ENCODE assay signal across 23 cellular contexts in the genomic region with DNA sequence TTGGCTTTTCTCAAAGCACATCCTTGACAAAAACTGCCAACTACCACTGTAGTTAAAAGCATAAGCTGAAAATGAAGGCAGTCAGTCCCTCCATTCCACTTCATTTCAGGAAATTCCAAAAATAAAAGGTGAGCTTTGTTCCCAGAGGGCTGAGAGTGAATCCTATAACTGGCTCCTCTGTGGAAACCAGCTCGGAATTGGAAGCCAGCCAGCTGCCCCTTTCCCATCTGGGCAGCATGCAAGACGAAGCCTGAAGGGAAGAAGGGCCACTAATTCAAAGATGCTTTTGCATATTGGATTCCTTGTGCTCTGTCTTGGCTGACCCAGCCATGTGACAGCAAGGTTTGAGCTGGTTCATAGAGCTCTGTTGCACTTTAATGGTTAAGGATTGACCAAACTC.
DNase-seq lines count a peak whose midpoint lies in the region; ATAC-seq, FAIRE-seq and TF ChIP-seq lines count a peak whose summit lies in the region.
"Had no signal": no experiment of that assay in that cellular context is flagged by ENCODE, and none has a peak within 500 bp of the region (broad histone marks: within the 10 kb centered on the region; RNA-seq: fewer than 3 reads in every experiment).

No MANE protein-coding gene starts in this region.

- no peak for TF ChIP-seq CTCF in bronchial epithelial cell (IDR thresholded peaks at IDR 0.05; ENCODE audit: insufficient read depth, low read length, severe bottlenecking)

- no peaks in the 10 kb centered on the region for H3K27me3 ChIP-seq in bronchial epithelial cell (ENCODE audit: control insufficient read depth, insufficient read depth, low read length)

- peak; percentile 75 for FAIRE-seq in bronchial epithelial cell (lab: Jason Lieb, UNC)
- FAIRE-seq: D721Med, G401.6 had no signal

- no peaks in the 10 kb centered on the region for H3K36me3 ChIP-seq in bronchial epithelial cell (ENCODE audit: control insufficient read depth, insufficient read depth, low read length)
- H3K36me3 ChIP-seq: HAP-1 had no signal

- DNase-seq in DMS 273 (lab: John Stamatoyannopoulos, UW; ENCODE audit: unreplicated experiment) (peak; percentile 75), DMS 273 treated with DMSO at 0.1 percent for 48 hours (lab: John Stamatoyannopoulos, UW) (no peak), NCI-H524 treated with DMSO at 0.1 percent for 48 hours (lab: John Stamatoyannopoulos, UW) (peak; percentile 20), bronchial epithelial cell (ENCODE audit: low read depth) (no peak), T-helper 2 cell (no peak)
- no peak for DNase-seq in activated T-cell treated with anti-CD3 and anti-CD28 coated beads, Interleukin-2, amount 50 U/mL, for 1 hour
- DNase-seq: IMR-90, Karpas-422, NCI-H1092 treated with DMSO at 0.1 percent for 48 hours, NCI-H1436, NCI-H187, NCI-H2081 treated with DMSO at 0.1 percent for 48 hours, NCI-H510A, NCI-H774, SHP77 had no signal

- ATAC-seq in HG03432 (IDR thresholded peaks at IDR 0.05; ENCODE audit: unreplicated experiment) (peak; percentile 14), HG03354 (IDR thresholded peaks at IDR 0.05; ENCODE audit: poor library complexity, severe bottlenecking, unreplicated experiment) (no peak)
- ATAC-seq: GM23338, Panc1 had no signal

- no peak overlapping the region for H3K4me3 ChIP-seq in bronchial epithelial cell (ENCODE audit: low read depth, low read length)
- H3K4me3 ChIP-seq: GM23338, HAP-1, SK-N-MC had no signal

Comparison
In these comparisons a context has a peak if more than half of its experiments do, and no peak if none do; other contexts are left out.
1. DNase-seq: peak in DMS 273 (single experiment) and NCI-H524 treated with DMSO at 0.1 percent for 48 hours (single experiment); none in DMS 273 treated with DMSO at 0.1 percent for 48 hours (single experiment), bronchial epithelial cell (single experiment), T-helper 2 cell (0 of 5) and activated T-cell treated with anti-CD3 and anti-CD28 coated beads, Interleukin-2, amount 50 U/mL, for 1 hour (single experiment).